In the genomic region with DNA sequence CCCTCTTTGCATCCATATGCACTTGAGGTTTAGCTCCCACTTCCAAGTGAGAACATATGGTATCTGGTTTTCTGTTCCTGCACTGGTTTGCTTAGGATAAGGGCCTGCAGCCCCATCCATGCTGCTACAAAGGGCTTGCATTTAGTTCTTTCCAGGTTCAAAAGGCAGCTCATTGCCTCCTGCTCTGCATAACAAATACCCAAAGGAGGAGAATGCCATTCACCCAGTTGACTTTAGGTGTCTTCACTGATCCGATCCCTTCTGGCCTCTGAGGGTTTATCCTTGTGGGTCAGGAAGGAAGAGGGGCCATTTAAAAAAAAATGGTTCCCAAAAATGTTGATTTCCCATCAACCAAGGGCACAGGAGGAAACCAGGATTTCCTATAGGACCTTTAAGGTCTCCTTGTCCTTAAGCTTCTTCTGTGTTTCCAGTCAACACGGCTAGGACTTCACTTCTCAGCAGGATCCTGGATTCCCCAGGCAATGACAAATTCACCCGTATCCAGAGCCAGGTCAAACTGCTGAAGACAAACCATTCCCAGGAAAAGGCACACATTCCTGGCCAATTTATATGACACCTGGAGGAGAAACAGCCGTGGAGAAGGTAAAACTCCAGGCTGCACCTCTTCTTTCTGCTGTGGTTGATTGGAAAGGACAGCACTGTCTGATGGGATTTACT, we compare ENCODE assay signal across 15 cellular contexts.
A peak's percentile ranks its signal among the peaks of the same experiment; 100 is the strongest.
DNase-seq lines count a peak whose midpoint lies in the region; ATAC-seq lines count a peak whose summit lies in the region.
"Had no signal": no experiment of that assay in that cellular context is flagged by ENCODE, and none has a peak within 500 bp of the region (broad histone marks: within the 10 kb centered on the region; RNA-seq: fewer than 3 reads in every experiment).

No MANE protein-coding gene starts in this region.

- peak; percentile 56 for DNase-seq in iPS DF 19.7 (ENCODE audit: low read depth, low spot score)
- no peak for DNase-seq in foreskin melanocyte
- DNase-seq in dedifferentiated amniotic fluid mesenchymal stem cell (ENCODE audit: extremely low spot score), result no peak
- DNase-seq: CD4-positive, alpha-beta memory T cell; DND-41; GF-D8; GOT3; NCI-H1436 treated with DMSO at 0.1 percent for 48 hours; NCI-H2081; NCI-H345; NCI-H526 treated with DMSO at 0.1 percent for 48 hours had no signal

- no peaks in the 10 kb centered on the region for H3K27me3 ChIP-seq in HUES6 (ENCODE audit: control insufficient read depth, insufficient read depth, low read length)

- H3K9me3 ChIP-seq in HUES6 (ENCODE audit: control insufficient read depth, insufficient read depth, low read depth, low read length), result peaks cover 18% of the 10 kb centered on the region
- H3K9me3 ChIP-seq in mesodermal cell (ENCODE audit: control insufficient read depth, low read length), result no peaks in the 10 kb centered on the region

- WGBS in mesodermal cell (ENCODE audit: insufficient coverage in 2 of 2), 2 experiments, result 49 to 65% methylated on average over 2 to 4 of the region's 4 CpGs

- ATAC-seq in GM19452 (IDR thresholded peaks at IDR 0.05; ENCODE audit: unreplicated experiment) (no peak), HG02870 (IDR thresholded peaks at IDR 0.05; ENCODE audit: unreplicated experiment) (no peak)

- H3K4me1 ChIP-seq in HUES6 (ENCODE audit: control insufficient read depth, insufficient read depth, low read length), result peaks cover 27% of the 10 kb centered on the region
- H3K4me1 ChIP-seq in mesodermal cell (ENCODE audit: control insufficient read depth, insufficient read depth, low read length, poor library complexity, severe bottlenecking), result peaks cover 18% of the 10 kb centered on the region

- H3K4me3 ChIP-seq in HUES6 (ENCODE audit: low read depth, low read length), result peak overlapping the region; percentile 10; the same call in 1 of the 2 replicates
- no peak overlapping the region for H3K4me3 ChIP-seq in mesodermal cell (ENCODE audit: extremely low read depth, insufficient read depth, low read length, poor library complexity, severe bottlenecking)

- H3K36me3 ChIP-seq in HUES6 (ENCODE audit: control insufficient read depth, insufficient read depth, low read length) (no peaks in the 10 kb centered on the region), mesodermal cell (ENCODE audit: control insufficient read depth, insufficient read depth, low read length) (no peaks in the 10 kb centered on the region)

- H3K27ac ChIP-seq in HUES6 (ENCODE audit: low read depth, low read length) (no peak overlapping the region), mesodermal cell (ENCODE audit: low read depth, low read length, severe bottlenecking) (peak overlapping the region; percentile 52)

- H3K9ac ChIP-seq in HUES6 (ENCODE audit: low read length), result no peak overlapping the region
